Comparison of ENCODE assay signal across 16 cellular contexts in genomic region chr13:67223024-67223423, GRCh38. TPM values are rescaled to one million over a fixed set of nuclear protein-coding genes. Genes with fewer than 3 reads are reported as not detected.
DNase-seq lines count a peak whose midpoint lies in the region; ATAC-seq, FAIRE-seq and TF ChIP-seq lines count a peak whose summit lies in the region.
"Had no signal": no experiment of that assay in that cellular context is flagged by ENCODE, and none has a peak within 500 bp of the region (broad histone marks: within the 10 kb centered on the region; RNA-seq: fewer than 3 reads in every experiment).

No MANE protein-coding gene starts in this region.

- no peak for DNase-seq in heart left ventricle
- no peak for DNase-seq in Right ventricle myocardium superior
- DNase-seq in astrocyte (ENCODE audit: low read depth): peak; percentile 67
- DNase-seq in hepatocyte (ENCODE audit: low spot score): no peak
- no peak for DNase-seq in stimulated activated CD4-positive, alpha-beta T cell treated with anti-CD3 and anti-CD28 coated beads, Interleukin-12 subunit alpha, Interleukin-12 subunit beta, amount 100 ng/mL, for 4 hours
- DNase-seq in activated T-cell treated with anti-CD3 and anti-CD28 coated beads for 4 hours: no peak
- DNase-seq: activated naive CD8-positive, alpha-beta T cell treated with anti-CD3 and anti-CD28 coated beads, Interleukin-2, amount 50 U/mL, for 24 hours; H9; Kasumi-1; NCI-H524 treated with DMSO at 0.1 percent for 48 hours; sigmoid colon had no signal

- H3K4me3 ChIP-seq in heart left ventricle: peak overlapping the region in 8 of 12 donors; percentile 40 to 80 (median 46)
- no peak overlapping the region for H3K4me3 ChIP-seq in astrocyte (ENCODE audit: insufficient read depth, low read depth, low read length)
- H3K4me3 ChIP-seq in hepatocyte: no peak overlapping the region
- H3K4me3 ChIP-seq: lung had no signal

- no peaks in the 10 kb centered on the region for H3K36me3 ChIP-seq in heart left ventricle
- H3K36me3 ChIP-seq in astrocyte (ENCODE audit: insufficient read depth, low read length): no peaks in the 10 kb centered on the region
- no peaks in the 10 kb centered on the region for H3K36me3 ChIP-seq in hepatocyte (replicated peaks; ENCODE audit: insufficient read depth, low read depth)
- H3K36me3 ChIP-seq: sigmoid colon had no signal

- no peaks in the 10 kb centered on the region for H3K36me3 Mint-ChIP-seq in astrocyte (ENCODE audit: low read depth, unreplicated experiment)

- no peak for TF ChIP-seq CTCF in heart left ventricle (IDR thresholded peaks at IDR 0.05)
- no peak for TF ChIP-seq CTCF in astrocyte (IDR thresholded peaks at IDR 0.05; ENCODE audit: insufficient read depth, low read depth, low read length)
- TF ChIP-seq CTCF in hepatocyte (IDR thresholded peaks at IDR 0.05; ENCODE audit: poor library complexity): no peak

- no peak overlapping the region for H3K9ac ChIP-seq in astrocyte (ENCODE audit: low read length)

- H2AFZ ChIP-seq in astrocyte (ENCODE audit: low read depth, low read length) (no peak overlapping the region), hepatocyte (no peak overlapping the region)

- H3K9me3 ChIP-seq in heart left ventricle (no peaks in the 10 kb centered on the region), astrocyte (ENCODE audit: insufficient read depth, low read depth, low read length) (no peaks in the 10 kb centered on the region), hepatocyte (ENCODE audit: low read depth) (no peaks in the 10 kb centered on the region)
- H3K9me3 ChIP-seq: sigmoid colon had no signal

- TF ChIP-seq POLR2A in heart left ventricle (IDR thresholded peaks at IDR 0.05): no peak

- FAIRE-seq in astrocyte (lab: Jason Lieb, UNC): no peak

- H3K79me2 ChIP-seq in astrocyte (ENCODE audit: insufficient read depth, low read length) (no peaks in the 10 kb centered on the region), hepatocyte (peaks cover 7% of the 10 kb centered on the region)

- intact Hi-C loops in heart left ventricle (cut with DNase I): loop anchor here in 9 of 10 donors (2.0 to 10.0 kb wide), 12 partner anchors 76 to 1568 kb away; no protein-coding TSS in a partner anchor
- intact Hi-C loops in Right ventricle myocardium superior (cut with DNase I): loop anchor here (10.0 kb wide), 1 partner anchor 1288 kb away; no protein-coding TSS in a partner anchor

- H3K27me3 Mint-ChIP-seq in astrocyte (ENCODE audit: low read depth, unreplicated experiment): peaks cover 1% of the 10 kb centered on the region

- H3K4me1 Mint-ChIP-seq in astrocyte (ENCODE audit: low read depth, unreplicated experiment): peaks cover 12% of the 10 kb centered on the region

- H3K4me3 Mint-ChIP-seq in astrocyte (ENCODE audit: unreplicated experiment): no peak overlapping the region
- H3K4me3 Mint-ChIP-seq: activated naive CD8-positive, alpha-beta T cell treated with anti-CD3 and anti-CD28 coated beads, Interleukin-2, amount 50 U/mL, for 24 hours; H9; T-helper 1 cell treated with Interleukin-12 subunit alpha and Interleukin-12 subunit beta and Interleukin-4 antibody, amounts not matched to agents 30 μg/mL and 1 μg/mL, for 36 hours had no signal

- H3K9me3 Mint-ChIP-seq in astrocyte (ENCODE audit: unreplicated experiment): no peaks in the 10 kb centered on the region
- H3K9me3 Mint-ChIP-seq: activated naive CD8-positive, alpha-beta T cell treated with anti-CD3 and anti-CD28 coated beads, Interleukin-2, amount 50 U/mL, for 24 hours; H9; T-helper 1 cell treated with Interleukin-12 subunit alpha and Interleukin-12 subunit beta and Interleukin-4 antibody, amounts not matched to agents 30 μg/mL and 1 μg/mL, for 36 hours had no signal

- no peaks in the 10 kb centered on the region for H3K9me2 ChIP-seq in hepatocyte (replicated peaks; ENCODE audit: insufficient read depth)

- no peaks in the 10 kb centered on the region for H3K27me3 ChIP-seq in heart left ventricle
- no peaks in the 10 kb centered on the region for H3K27me3 ChIP-seq in astrocyte (ENCODE audit: insufficient read depth, low read length)
- no peaks in the 10 kb centered on the region for H3K27me3 ChIP-seq in hepatocyte
- H3K27me3 ChIP-seq: sigmoid colon had no signal

- H3K4me2 ChIP-seq in astrocyte (ENCODE audit: low read length) (peak overlapping the region; percentile 13), hepatocyte (peak overlapping the region; percentile 71)

- H3K4me1 ChIP-seq in heart left ventricle (peaks cover 0 to 43% (median 8%) of the 10 kb centered on the region in 12 donors), astrocyte (ENCODE audit: insufficient read depth, low read length) (peaks cover 5% of the 10 kb centered on the region), hepatocyte (ENCODE audit: insufficient read depth) (no peaks in the 10 kb centered on the region)
- H3K4me1 ChIP-seq: foreskin keratinocyte had no signal

- H3K27ac ChIP-seq in heart left ventricle: peak overlapping the region in 4 of 12 donors; percentile 35 to 47 (median 42)
- H3K27ac ChIP-seq in astrocyte (ENCODE audit: low read depth, low read length): no peak overlapping the region
- H3K27ac ChIP-seq in hepatocyte: no peak overlapping the region
- peak overlapping the region; percentile 44 for H3K27ac ChIP-seq in temporal lobe (ENCODE audit: low read depth, low read length)
- H3K27ac ChIP-seq: foreskin keratinocyte, sigmoid colon had no signal

- peak overlapping the region; percentile 86 for H3K27ac Mint-ChIP-seq in astrocyte (ENCODE audit: unreplicated experiment)
- H3K27ac Mint-ChIP-seq: activated naive CD8-positive, alpha-beta T cell treated with anti-CD3 and anti-CD28 coated beads, Interleukin-2, amount 50 U/mL, for 24 hours; H9; T-helper 1 cell treated with Interleukin-12 subunit alpha and Interleukin-12 subunit beta and Interleukin-4 antibody, amounts not matched to agents 30 μg/mL and 1 μg/mL, for 36 hours had no signal

- ATAC-seq in heart left ventricle: peak in 1 of 4 donors; percentile 23
- ATAC-seq in Right ventricle myocardium superior (ENCODE audit: poor library complexity): no peak
- ATAC-seq in HG03521 (IDR thresholded peaks at IDR 0.05; ENCODE audit: unreplicated experiment): no peak
- ATAC-seq: activated naive CD8-positive, alpha-beta T cell treated with anti-CD3 and anti-CD28 coated beads, Interleukin-2, amount 50 U/mL, for 24 hours; foreskin keratinocyte had no signal

- 28 to 44% (median 31%) methylated on average over 2 of the region's 2 CpGs for WGBS in heart left ventricle, 4 donors
- 12% methylated on average over 2 of the region's 2 CpGs for WGBS in hepatocyte (ENCODE audit: low lambda C conversion rate, missing lambda C conversion rate)

- H4K20me1 ChIP-seq in astrocyte (ENCODE audit: insufficient read depth, low read length) (no peaks in the 10 kb centered on the region), hepatocyte (ENCODE audit: insufficient read depth, poor library complexity, severe bottlenecking) (no peaks in the 10 kb centered on the region)

RNA-seq across cellular contexts. Expression of gene PCDH9, which starts 7.1 kb away (rescaled TPM):
- 10 to 100 TPM; 13.6 to 26.9 (median 21.6) TPM for total RNA-seq in heart left ventricle
- 10 to 100 TPM in 1 of 2 donors, 1 to 10 TPM in 1; 3.0 to 39.6 TPM for polyA plus RNA-seq in heart left ventricle
- 10.0 TPM for total RNA-seq in Right ventricle myocardium superior
- total RNA-seq in astrocyte: 10.3 and 10.4 TPM in 2 replicates
- 15.0 and 16.2 TPM in 2 replicates for total RNA-seq in hepatocyte
- polyA plus RNA-seq in hepatocyte: 6.9 and 9.5 TPM in 2 replicates
- total RNA-seq in temporal lobe: 59.0 TPM

Comparison
In these comparisons a context has a peak if more than half of its experiments do, and no peak if none do; other contexts are left out.
1. H3K4me3 ChIP-seq: peak in heart left ventricle (8 of 12); none in astrocyte (single experiment) and hepatocyte (single experiment).